Comparison of ENCODE assay signal across 8 cellular contexts in the genomic region with DNA sequence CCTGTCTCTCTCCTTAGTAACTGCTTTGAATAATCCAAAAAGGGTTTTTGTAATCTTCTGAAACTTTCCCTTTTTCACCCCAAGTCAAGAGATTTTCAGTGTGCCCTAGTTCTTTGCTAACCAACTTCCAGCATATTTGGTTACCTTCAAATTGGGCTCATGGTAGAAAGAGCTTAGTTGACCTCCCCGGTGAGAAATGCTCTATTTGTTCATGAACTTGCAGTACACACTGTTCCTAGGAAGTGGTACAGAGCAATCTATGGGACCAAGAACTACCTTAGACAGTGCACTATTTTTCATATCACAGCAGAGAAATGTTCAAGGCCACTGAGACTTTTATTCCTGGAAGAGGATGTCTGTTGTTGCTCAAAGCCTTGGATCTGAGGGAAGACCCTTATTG. TPM values are rescaled to one million over a fixed set of nuclear protein-coding genes. Genes with fewer than 3 reads are reported as not detected.
A peak's percentile ranks its signal among the peaks of the same experiment; 100 is the strongest.
DNase-seq lines count a peak whose midpoint lies in the region; ATAC-seq, FAIRE-seq and TF ChIP-seq lines count a peak whose summit lies in the region.

No MANE protein-coding gene starts in this region.

- no peak for TF ChIP-seq EP300 in A549 (IDR thresholded peaks at IDR 0.05)

- peak overlapping the region; percentile 50; the same call in 2 of the 3 replicates for H3K4me3 ChIP-seq in A549
- no peak overlapping the region; the same call in 1 of the 2 replicates for H3K4me3 ChIP-seq in HUES48 (ENCODE audit: low read depth, low read length)
- peak overlapping the region; percentile 87 for H3K4me3 ChIP-seq in astrocyte (ENCODE audit: insufficient read depth, low read depth, low read length)
- H3K4me3 ChIP-seq in muscle layer of duodenum (ENCODE audit: low read depth in 1 of 2, low read length in 2 of 2) = peak overlapping the region in 1 of 2 donors; percentile 91
- H3K4me3 ChIP-seq in heart right ventricle = peak overlapping the region in 1 of 10 donors; percentile 93

- no peaks in the 10 kb centered on the region for H3K9me3 Mint-ChIP-seq in astrocyte (ENCODE audit: unreplicated experiment)

- H3K36me3 Mint-ChIP-seq in astrocyte (ENCODE audit: low read depth, unreplicated experiment) = peaks cover 12% of the 10 kb centered on the region

- H3K4me1 ChIP-seq in A549 = peaks cover 23% of the 10 kb centered on the region
- peaks cover 10% of the 10 kb centered on the region for H3K4me1 ChIP-seq in HUES48 (ENCODE audit: control insufficient read depth, insufficient read depth, low read length)
- H3K4me1 ChIP-seq in astrocyte (ENCODE audit: insufficient read depth, low read length) = peaks cover 19% of the 10 kb centered on the region
- peaks cover 14 to 22% of the 10 kb centered on the region in 2 donors for H3K4me1 ChIP-seq in muscle layer of duodenum (ENCODE audit: control insufficient read depth in 1 of 2, insufficient read depth in 2 of 2, low read length in 2 of 2)
- peaks cover 3 to 26% (median 16%) of the 10 kb centered on the region in 9 donors for H3K4me1 ChIP-seq in heart right ventricle

- ATAC-seq in A549 (no peak), heart right ventricle (no peak)

- no peak for TF ChIP-seq CTCF in A549 (IDR thresholded peaks at IDR 0.05)
- no peak for TF ChIP-seq CTCF in astrocyte (IDR thresholded peaks at IDR 0.05; ENCODE audit: insufficient read depth, low read depth, low read length)
- no peak for TF ChIP-seq CTCF in heart right ventricle (IDR thresholded peaks at IDR 0.05)

- H3K27ac Mint-ChIP-seq in astrocyte (ENCODE audit: unreplicated experiment) = peak overlapping the region; percentile 73

- intact Hi-C loops in heart right ventricle (cut with DNase I) = no loop called here

- H3K9me3 ChIP-seq in A549 = no peaks in the 10 kb centered on the region
- H3K9me3 ChIP-seq in HUES48 (ENCODE audit: control insufficient read depth, insufficient read depth, low read length) = no peaks in the 10 kb centered on the region
- H3K9me3 ChIP-seq in astrocyte (ENCODE audit: insufficient read depth, low read depth, low read length) = no peaks in the 10 kb centered on the region
- no peaks in the 10 kb centered on the region for H3K9me3 ChIP-seq in muscle layer of duodenum (ENCODE audit: control insufficient read depth in 1 of 2, low read length in 2 of 2)
- H3K9me3 ChIP-seq in heart right ventricle = no peaks in the 10 kb centered on the region

- 42% methylated on average over 1 of the region's 1 CpG for WGBS in A549 (ENCODE audit: missing lambda C conversion rate)
- 43 to 81% methylated on average over 1 of the region's 1 CpG for WGBS in heart right ventricle, 2 donors

- peaks cover 33% of the 10 kb centered on the region for H4K20me1 ChIP-seq in astrocyte (ENCODE audit: insufficient read depth, low read length)

- H3K36me3 ChIP-seq in HUES48 (ENCODE audit: control insufficient read depth, insufficient read depth, low read length) (peaks cover 49% of the 10 kb centered on the region), astrocyte (ENCODE audit: insufficient read depth, low read length) (peaks cover 20% of the 10 kb centered on the region), muscle layer of duodenum (ENCODE audit: control insufficient read depth in 1 of 2, insufficient read depth in 2 of 2, low read length in 2 of 2) (peaks cover 30 to 47% of the 10 kb centered on the region in 2 donors), heart right ventricle (peaks cover 1 to 54% (median 31%) of the 10 kb centered on the region in 9 donors)

- no peak for TF ChIP-seq RAD21 in A549 (conservative IDR thresholded peaks at IDR 0.05 in 1 of 2, IDR thresholded peaks at IDR 0.05 in 1 of 2)

- peak overlapping the region; percentile 96 for H3K4me3 Mint-ChIP-seq in astrocyte (ENCODE audit: unreplicated experiment)

- CTCF ChIA-PET in A549 (lab: Yijun Ruan, JAX) = interaction anchor here (0.6 to 10.1 kb wide), 11 partner anchors 10 to 162 kb away, joined by 3 to 117 read pairs (median 4); a partner anchor contains a TSS

- no peak for FAIRE-seq in A549 (lab: Jason Lieb, UNC)
- no peak for FAIRE-seq in astrocyte (lab: Jason Lieb, UNC)

- POLR2A ChIA-PET in A549 (lab: Yijun Ruan, JAX) = interaction anchor here (3.1 kb wide), 1 partner anchor 15 kb away, joined by 74 read pairs; a partner anchor contains a TSS

- H3K27me3 ChIP-seq in HUES48 (ENCODE audit: control insufficient read depth, insufficient read depth, low read length) (no peaks in the 10 kb centered on the region), astrocyte (ENCODE audit: insufficient read depth, low read length) (no peaks in the 10 kb centered on the region), muscle layer of duodenum (ENCODE audit: low read depth, low read length) (no peaks in the 10 kb centered on the region), heart right ventricle (no peaks in the 10 kb centered on the region)

- H3K79me2 ChIP-seq in astrocyte (ENCODE audit: insufficient read depth, low read length) = peaks cover 55% of the 10 kb centered on the region

- H3K4me2 ChIP-seq in A549 (peak overlapping the region; percentile 99), astrocyte (ENCODE audit: low read length) (peak overlapping the region; percentile 88)

- DNase-seq in A549 (ENCODE audit: low read depth in 1 of 2, low spot score in 1 of 2) (no peak), astrocyte (ENCODE audit: low read depth) (no peak), pons (ENCODE audit: low spot score) (no peak), AG20443 (ENCODE audit: low spot score) (no peak), epidermal melanocyte (ENCODE audit: insufficient read length, low spot score) (no peak), heart right ventricle (no peak)

- H2AFZ ChIP-seq in astrocyte (ENCODE audit: low read depth, low read length) = no peak overlapping the region

- peak overlapping the region; percentile 69 to 82; a peak in 4 of 6 replicates for H3K27ac ChIP-seq in A549
- H3K27ac ChIP-seq in HUES48 (ENCODE audit: low read depth, low read length) = peak overlapping the region; percentile 77
- peak overlapping the region; percentile 89 for H3K27ac ChIP-seq in astrocyte (ENCODE audit: low read depth, low read length)
- peak overlapping the region; percentile 37 for H3K27ac ChIP-seq in muscle layer of duodenum (ENCODE audit: low read length)
- H3K27ac ChIP-seq in heart right ventricle = peak overlapping the region in 2 of 10 donors; percentile 93 to 94

- peaks cover 12% of the 10 kb centered on the region for H3K4me1 Mint-ChIP-seq in astrocyte (ENCODE audit: low read depth, unreplicated experiment)

- TF ChIP-seq POLR2A in A549 (IDR thresholded peaks at IDR 0.05; ENCODE audit: low read length) = no peak

- no peaks in the 10 kb centered on the region for H3K27me3 Mint-ChIP-seq in astrocyte (ENCODE audit: low read depth, unreplicated experiment)

- no peak overlapping the region for H3K9ac ChIP-seq in HUES48 (ENCODE audit: low read depth, low read length)
- H3K9ac ChIP-seq in astrocyte (ENCODE audit: low read length) = peak overlapping the region; percentile 88

TF ChIP-seq in A549, 52 proteins besides CTCF, POLR2A, EP300 and RAD21 (continues in another document):
- no peak for TF ChIP-seq SMC3 (IDR thresholded peaks at IDR 0.05)
- no peak for TF ChIP-seq NFE2L2 (conservative IDR thresholded peaks at IDR 0.05; ENCODE audit: low read length)

RNA-seq across cellular contexts. Expression of a gene that starts 1.7 kb away (rescaled TPM):
- polyA plus RNA-seq in A549 (2011; rRNA removed) = 58.6 and 64.5 TPM in 2 replicates
- polyA plus RNA-seq in A549 (2012; cell fraction: cytosol; rRNA removed) = 101 and 110 TPM in 2 replicates
- 224 and 245 TPM in 2 replicates for polyA plus RNA-seq in A549 (2012; cell fraction: nucleus; rRNA removed)
- 75.3 to 78.2 TPM (median 76.9 TPM) in 3 replicates for polyA plus RNA-seq in A549 (2017; fragmentation: RNase III; extraction: RNeasy Plus Mini Kit Qiagen cat#74134 plus additional on column Dnase treatment)
- 155 and 161 TPM in 2 replicates for polyA minus RNA-seq in A549 (2011; rRNA and poly(A)+ RNA removed)
- 144 and 146 TPM in 2 replicates for total RNA-seq in astrocyte
- total RNA-seq in heart right ventricle = 10 to 100 TPM; 64.8 to 95.5 (median 74.1) TPM
- 10 to 100 TPM; 17.6 to 37.4 TPM for polyA plus RNA-seq in heart right ventricle

RNA-seq across cellular contexts. Expression of a gene that starts 2.5 kb away (rescaled TPM):
- polyA plus RNA-seq in A549 (2011; rRNA removed) = 51.5 and 57.5 TPM in 2 replicates
- 126 and 149 TPM in 2 replicates for polyA plus RNA-seq in A549 (2012; cell fraction: cytosol; rRNA removed)
- polyA plus RNA-seq in A549 (2012; cell fraction: nucleus; rRNA removed) = 334 and 410 TPM in 2 replicates
- 79.6 to 92.0 TPM (median 80.2 TPM) in 3 replicates for polyA plus RNA-seq in A549 (2017; fragmentation: RNase III; extraction: RNeasy Plus Mini Kit Qiagen cat#74134 plus additional on column Dnase treatment)
- 39.1 and 46.1 TPM in 2 replicates for polyA minus RNA-seq in A549 (2011; rRNA and poly(A)+ RNA removed)
- total RNA-seq in astrocyte = 2.3 and 3.2 TPM in 2 replicates
- total RNA-seq in heart right ventricle = 1 to 10 TPM in 3 of 10 donors, under 1 TPM in 6, not detected in 1; 0.22 to 4.0 (median 0.55) TPM
- 1 to 10 TPM in 1 of 2 donors, under 1 TPM in 1; 0.45 to 1.5 TPM for polyA plus RNA-seq in heart right ventricle

RNA-seq across cellular contexts. Expression of a gene that starts 12.9 kb away (rescaled TPM):
- polyA plus RNA-seq in A549 (2011; rRNA removed) (0.94 and 1.1 TPM in 2 replicates), A549 (2017; fragmentation: RNase III; extraction: RNeasy Plus Mini Kit Qiagen cat#74134 plus additional on column Dnase treatment) (2.3 to 3.7 TPM (median 2.7 TPM) in 3 replicates), heart right ventricle (10 to 100 TPM in 1 of 2 donors, 1 to 10 TPM in 1; 1.9 to 15.0 TPM)
- 3.0 and 3.2 TPM in 2 replicates for polyA plus RNA-seq in A549 (2012; cell fraction: cytosol; rRNA removed)
- polyA plus RNA-seq in A549 (2012; cell fraction: nucleus; rRNA removed) = 23.6 and 24.8 TPM in 2 replicates
- polyA minus RNA-seq in A549 (2011; rRNA and poly(A)+ RNA removed) = 0.54 and 1.2 TPM in 2 replicates
- total RNA-seq in astrocyte (14.5 and 16.6 TPM in 2 replicates), heart right ventricle (10 to 100 TPM in 2 of 10 donors, 1 to 10 TPM in 8; 2.4 to 14.6 (median 7.5) TPM)

RNA-seq across cellular contexts. Expression of a gene that starts 13.7 kb away (rescaled TPM):
- 1,913 and 2,511 TPM in 2 replicates for polyA plus RNA-seq in A549 (2011; rRNA removed)
- polyA plus RNA-seq in A549 (2012; cell fraction: cytosol; rRNA removed) = 2,740 and 2,946 TPM in 2 replicates
- polyA plus RNA-seq in A549 (2012; cell fraction: nucleus; rRNA removed) = 1,813 and 1,843 TPM in 2 replicates
- 1,221 to 1,293 TPM (median 1,253 TPM) in 3 replicates for polyA plus RNA-seq in A549 (2017; fragmentation: RNase III; extraction: RNeasy Plus Mini Kit Qiagen cat#74134 plus additional on column Dnase treatment)
- polyA minus RNA-seq in A549 (2011; rRNA and poly(A)+ RNA removed) = 2,693 and 3,241 TPM in 2 replicates
- total RNA-seq in astrocyte = 722 and 791 TPM in 2 replicates
- total RNA-seq in heart right ventricle = 1,000 to 10,000 TPM in 1 of 10 donors, 100 to 1,000 TPM in 9; 739 to 1,044 (median 839) TPM
- 1,000 to 10,000 TPM in 1 of 2 donors, 100 to 1,000 TPM in 1; 367 to 1,432 TPM for polyA plus RNA-seq in heart right ventricle

RNA-seq across cellular contexts. Expression of a gene that starts 19.5 kb away (rescaled TPM):
- 15.3 and 16.8 TPM in 2 replicates for polyA plus RNA-seq in A549 (2011; rRNA removed)
- polyA plus RNA-seq in A549 (2012; cell fraction: cytosol; rRNA removed) = 42.8 and 51.9 TPM in 2 replicates
- 44.4 and 50.4 TPM in 2 replicates for polyA plus RNA-seq in A549 (2012; cell fraction: nucleus; rRNA removed)
- 20.8 to 22.1 TPM (median 21.8 TPM) in 3 replicates for polyA plus RNA-seq in A549 (2017; fragmentation: RNase III; extraction: RNeasy Plus Mini Kit Qiagen cat#74134 plus additional on column Dnase treatment)
- 8.9 and 9.8 TPM in 2 replicates for polyA minus RNA-seq in A549 (2011; rRNA and poly(A)+ RNA removed)
- total RNA-seq in astrocyte = 4.9 and 6.2 TPM in 2 replicates
- 1 to 10 TPM; 2.0 to 5.6 (median 3.4) TPM for total RNA-seq in heart right ventricle
- 1 to 10 TPM; 5.4 to 5.6 TPM for polyA plus RNA-seq in heart right ventricle
